1 cellular context compared by ENCODE assay signal in genomic region chr10:48603421-48604038, GRCh38.
TF ChIP-seq lines count a peak whose summit lies in the region.

No MANE protein-coding gene starts in this region.

TF ChIP-seq in HEK293, 187 proteins besides CTCF, POLR2A, EP300 and RAD21 (continued from another document):
- TF ChIP-seq ZBTB26 (tag by site-specific recombination; optimal IDR thresholded peaks at IDR 0.05) (no peak), ZNF585B (tag by site-specific recombination; IDR thresholded peaks at IDR 0.05) (no peak), REPIN1 (tag by site-specific recombination; IDR thresholded peaks at IDR 0.05; ENCODE audit: low read depth) (no peak), ZIC2 (tag by site-specific recombination; IDR thresholded peaks at IDR 0.05) (peak; percentile 63), ZNF221 (tag by site-specific recombination; IDR thresholded peaks at IDR 0.05; ENCODE audit: borderline replicate concordance) (no peak), ZNF175 (tag by site-specific recombination; IDR thresholded peaks at IDR 0.05) (no peak)
TF ChIP-seq in HEK293: peak in this region for 2.
